In the genomic region with DNA sequence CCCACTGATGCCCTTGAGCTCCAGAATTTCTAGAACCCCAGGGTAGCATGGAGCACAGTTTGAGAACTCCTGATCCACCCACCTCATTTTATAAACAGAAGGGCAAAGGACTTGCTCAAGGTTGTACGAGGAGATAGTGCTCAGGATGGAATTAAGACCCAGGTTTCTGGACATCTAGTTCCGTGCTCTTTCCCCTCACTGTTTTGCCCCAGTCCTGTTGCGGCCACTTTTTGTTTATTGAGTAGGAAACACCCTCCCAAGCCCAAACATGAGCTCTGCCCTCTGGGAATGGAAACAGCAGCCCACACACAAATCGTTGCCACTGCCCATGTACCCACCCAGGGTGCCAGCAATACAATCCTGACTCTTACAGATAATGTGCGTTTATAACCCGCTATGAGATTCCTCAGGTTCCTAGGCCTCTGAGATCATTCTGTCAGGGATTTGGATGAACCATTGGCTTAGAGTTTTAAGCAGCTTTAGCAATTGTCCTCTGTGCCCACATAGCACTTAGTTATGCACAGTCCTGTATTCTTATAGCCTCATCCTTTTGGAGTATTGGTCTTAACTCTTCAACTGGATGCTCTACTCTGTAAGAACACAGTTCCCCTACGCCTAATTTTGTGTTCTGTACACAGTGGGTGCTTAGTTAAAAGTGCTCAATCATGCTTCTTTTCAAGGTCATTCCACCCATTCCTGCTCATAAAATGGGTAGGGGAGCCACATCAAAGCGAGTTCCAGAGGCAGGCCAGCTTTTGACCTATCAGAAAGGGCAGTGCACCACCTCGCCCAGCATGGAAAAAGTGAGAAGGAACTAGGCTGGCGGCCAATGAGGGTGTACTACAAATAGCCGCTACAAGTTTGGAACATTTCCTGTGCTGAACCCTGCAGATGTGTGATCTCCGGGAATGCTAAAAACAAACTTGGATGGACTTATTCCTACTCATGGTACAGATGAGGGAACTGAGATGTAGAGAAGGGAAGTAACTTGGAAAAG, we compare ENCODE assay signal across 1 cellular context.
TF ChIP-seq lines count a peak whose summit lies in the region.

No MANE protein-coding gene starts in this region.

TF ChIP-seq in HepG2, 621 proteins besides CTCF, POLR2A, EP300 and RAD21 (continued from another document and continues in another):
- TF ChIP-seq, protein P1, sequence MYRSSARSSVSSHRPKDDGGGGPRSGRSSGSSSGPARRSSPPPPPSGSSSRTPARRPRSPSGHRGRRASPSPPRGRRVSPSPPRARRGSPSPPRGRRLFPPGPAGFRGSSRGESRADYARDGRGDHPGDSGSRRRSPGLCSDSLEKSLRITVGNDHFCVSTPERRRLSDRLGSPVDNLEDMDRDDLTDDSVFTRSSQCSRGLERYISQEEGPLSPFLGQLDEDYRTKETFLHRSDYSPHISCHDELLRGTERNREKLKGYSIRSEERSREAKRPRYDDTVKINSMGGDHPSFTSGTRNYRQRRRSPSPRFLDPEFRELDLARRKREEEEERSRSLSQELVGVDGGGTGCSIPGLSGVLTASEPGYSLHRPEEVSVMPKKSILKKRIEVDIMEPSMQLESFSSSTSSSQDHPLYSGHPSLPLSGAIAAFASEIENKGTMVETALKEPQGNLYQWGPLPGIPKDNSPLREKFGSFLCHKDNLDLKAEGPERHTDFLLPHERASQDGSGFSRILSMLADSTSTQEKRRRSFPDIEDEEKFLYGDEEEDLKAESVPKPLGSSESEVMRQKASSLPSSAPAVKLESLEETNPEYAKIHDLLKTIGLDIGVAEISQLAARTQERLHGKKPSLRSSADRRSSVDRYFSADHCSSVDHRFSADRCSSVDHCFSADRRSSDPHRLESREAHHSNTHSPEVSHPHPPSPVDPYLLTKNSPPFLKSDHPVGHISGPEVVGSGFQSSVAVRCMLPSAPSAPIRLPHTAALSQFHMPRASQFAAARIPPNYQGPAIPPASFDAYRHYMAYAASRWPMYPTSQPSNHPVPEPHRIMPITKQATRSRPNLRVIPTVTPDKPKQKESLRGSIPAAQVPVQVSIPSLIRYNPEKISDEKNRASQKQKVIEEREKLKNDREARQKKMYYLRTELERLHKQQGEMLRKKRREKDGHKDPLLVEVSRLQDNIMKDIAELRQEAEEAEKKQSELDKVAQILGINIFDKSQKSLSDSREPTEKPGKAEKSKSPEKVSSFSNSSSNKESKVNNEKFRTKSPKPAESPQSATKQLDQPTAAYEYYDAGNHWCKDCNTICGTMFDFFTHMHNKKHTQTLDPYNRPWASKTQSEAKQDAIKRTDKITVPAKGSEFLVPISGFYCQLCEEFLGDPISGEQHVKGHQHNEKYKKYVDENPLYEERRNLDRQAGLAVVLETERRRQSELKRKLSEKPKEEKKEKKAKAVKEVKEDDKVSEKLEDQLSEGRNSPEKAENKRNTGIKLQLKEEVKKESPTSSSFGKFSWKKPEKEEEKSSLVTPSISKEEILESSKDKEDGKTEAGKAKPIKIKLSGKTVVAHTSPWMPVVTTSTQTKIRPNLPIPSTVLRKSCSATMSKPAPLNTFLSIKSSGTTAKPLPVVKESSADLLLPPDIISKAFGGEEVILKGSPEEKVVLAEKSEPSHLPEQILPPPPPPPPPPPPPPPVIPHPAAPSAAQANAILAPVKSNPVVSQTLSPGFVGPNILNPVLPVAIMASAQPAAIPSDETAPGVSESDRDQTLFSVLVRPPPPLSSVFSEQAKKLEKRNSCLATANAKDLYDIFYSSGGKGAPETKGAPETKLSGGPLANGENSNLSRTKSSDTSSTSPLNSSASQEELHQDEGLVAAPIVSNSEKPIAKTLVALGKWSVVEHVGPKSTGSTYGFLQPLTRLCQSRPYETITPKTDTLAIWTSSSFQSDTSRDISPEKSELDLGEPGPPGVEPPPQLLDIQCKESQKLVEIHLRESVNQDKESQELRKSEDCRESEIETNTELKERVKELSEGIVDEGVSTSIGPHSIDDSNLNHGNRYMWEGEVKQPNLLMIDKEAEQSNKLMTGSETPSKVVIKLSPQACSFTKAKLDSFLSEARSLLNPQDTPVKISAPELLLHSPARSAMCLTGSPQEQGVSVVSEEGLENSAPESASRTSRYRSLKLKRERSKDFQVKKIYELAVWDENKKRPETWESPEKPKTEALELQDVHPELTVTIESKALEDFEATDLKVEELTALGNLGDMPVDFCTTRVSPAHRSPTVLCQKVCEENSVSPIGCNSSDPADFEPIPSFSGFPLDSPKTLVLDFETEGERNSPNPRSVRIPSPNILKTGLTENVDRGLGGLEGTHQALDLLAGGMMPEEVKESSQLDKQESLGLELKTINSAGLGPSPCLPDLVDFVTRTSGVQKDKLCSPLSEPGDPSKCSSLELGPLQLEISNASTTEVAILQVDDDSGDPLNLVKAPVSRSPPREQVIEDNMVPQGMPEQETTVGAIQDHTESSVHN (CRISPR knock-in tag; IDR thresholded peaks at IDR 0.05) = 0 out of 2 replicates have a peak, but pooled peaks have one; percentile 64
- TF ChIP-seq HNF4G (IDR thresholded peaks at IDR 0.05; ENCODE audit: borderline replicate concordance, low read depth, low read length) = peak; percentile 36; the same call in 1 of the 2 replicates
- TF ChIP-seq HNF4G (CRISPR knock-in tag; IDR thresholded peaks at IDR 0.05; ENCODE audit: borderline replicate concordance, low read depth) = no peak; the same call in 1 of the 2 replicates
- 0 out of 2 replicates have a peak, but pooled peaks have one; percentile 37 for TF ChIP-seq CREM (IDR thresholded peaks at IDR 0.05)
- TF ChIP-seq CREM (CRISPR knock-in tag; IDR thresholded peaks at IDR 0.05) = no peak
- TF ChIP-seq, protein P2, sequence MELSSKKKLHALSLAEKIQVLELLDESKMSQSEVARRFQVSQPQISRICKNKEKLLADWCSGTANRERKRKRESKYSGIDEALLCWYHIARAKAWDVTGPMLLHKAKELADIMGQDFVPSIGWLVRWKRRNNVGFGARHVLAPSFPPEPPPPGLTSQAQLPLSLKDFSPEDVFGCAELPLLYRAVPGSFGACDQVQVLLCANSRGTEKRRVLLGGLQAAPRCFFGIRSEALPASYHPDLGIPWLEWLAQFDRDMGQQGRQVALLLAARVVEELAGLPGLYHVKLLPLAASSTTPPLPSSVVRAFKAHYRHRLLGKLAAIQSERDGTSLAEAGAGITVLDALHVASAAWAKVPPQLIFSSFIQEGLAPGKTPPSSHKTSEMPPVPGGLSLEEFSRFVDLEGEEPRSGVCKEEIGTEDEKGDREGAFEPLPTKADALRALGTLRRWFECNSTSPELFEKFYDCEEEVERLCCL (CRISPR knock-in tag; IDR thresholded peaks at IDR 0.05; ENCODE audit: borderline replicate concordance) = no peak
- TF ChIP-seq RXRA (CRISPR knock-in tag; IDR thresholded peaks at IDR 0.05) = peak; percentile 34; the same call in 1 of the 2 replicates
- no peak for TF ChIP-seq TOE1 (CRISPR knock-in tag; IDR thresholded peaks at IDR 0.05)
- peak; percentile 66 for TF ChIP-seq MEF2D (CRISPR knock-in tag; IDR thresholded peaks at IDR 0.05)
- TF ChIP-seq ZNF746 (CRISPR knock-in tag; IDR thresholded peaks at IDR 0.05) = 0 out of 2 replicates have a peak, but pooled peaks have one; percentile 46
- TF ChIP-seq, protein P3, sequence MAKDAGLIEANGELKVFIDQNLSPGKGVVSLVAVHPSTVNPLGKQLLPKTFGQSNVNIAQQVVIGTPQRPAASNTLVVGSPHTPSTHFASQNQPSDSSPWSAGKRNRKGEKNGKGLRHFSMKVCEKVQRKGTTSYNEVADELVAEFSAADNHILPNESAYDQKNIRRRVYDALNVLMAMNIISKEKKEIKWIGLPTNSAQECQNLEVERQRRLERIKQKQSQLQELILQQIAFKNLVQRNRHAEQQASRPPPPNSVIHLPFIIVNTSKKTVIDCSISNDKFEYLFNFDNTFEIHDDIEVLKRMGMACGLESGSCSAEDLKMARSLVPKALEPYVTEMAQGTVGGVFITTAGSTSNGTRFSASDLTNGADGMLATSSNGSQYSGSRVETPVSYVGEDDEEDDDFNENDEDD (CRISPR knock-in tag; IDR thresholded peaks at IDR 0.05; ENCODE audit: borderline replicate concordance) = peak; percentile 7; the same call in 1 of the 2 replicates
- peak; percentile 73 for TF ChIP-seq RARA (CRISPR knock-in tag; IDR thresholded peaks at IDR 0.05)
- TF ChIP-seq ZNF782 (CRISPR knock-in tag; IDR thresholded peaks at IDR 0.05; ENCODE audit: borderline replicate concordance) = peak; percentile 56; the same call in 1 of the 2 replicates
- TF ChIP-seq KDM2A (CRISPR knock-in tag; IDR thresholded peaks at IDR 0.05; ENCODE audit: borderline replicate concordance, low read depth) = 0 out of 2 replicates have a peak, but pooled peaks have one; percentile 17
- peak; percentile 42; the same call in 1 of the 2 replicates for TF ChIP-seq SAP130 (CRISPR knock-in tag; IDR thresholded peaks at IDR 0.05; ENCODE audit: low read depth)
- TF ChIP-seq NR2F2 (IDR thresholded peaks at IDR 0.05; ENCODE audit: borderline replicate concordance, low read depth) = 0 out of 2 replicates have a peak, but pooled peaks have one; percentile 28
- no peak for TF ChIP-seq ZNF235 (CRISPR knock-in tag; IDR thresholded peaks at IDR 0.05; ENCODE audit: borderline replicate concordance)
- 0 out of 2 replicates have a peak, but pooled peaks have one; percentile 39 for TF ChIP-seq ATF1 (CRISPR knock-in tag; IDR thresholded peaks at IDR 0.05)
- 0 out of 2 replicates have a peak, but pooled peaks have one; percentile 60 for TF ChIP-seq ZNF605 (CRISPR knock-in tag; IDR thresholded peaks at IDR 0.05)
- no peak for TF ChIP-seq HOXD1 (CRISPR knock-in tag; IDR thresholded peaks at IDR 0.05)
- 0 out of 2 replicates have a peak, but pooled peaks have one; percentile 53 for TF ChIP-seq ELF3 (CRISPR knock-in tag; IDR thresholded peaks at IDR 0.05)
- peak; percentile 79 for TF ChIP-seq NFE2L2 (IDR thresholded peaks at IDR 0.05; ENCODE audit: low read length)
- peak; percentile 23; the same call in 1 of the 2 replicates for TF ChIP-seq ETV5 (CRISPR knock-in tag; IDR thresholded peaks at IDR 0.05; ENCODE audit: borderline replicate concordance)
- TF ChIP-seq, protein P4, sequence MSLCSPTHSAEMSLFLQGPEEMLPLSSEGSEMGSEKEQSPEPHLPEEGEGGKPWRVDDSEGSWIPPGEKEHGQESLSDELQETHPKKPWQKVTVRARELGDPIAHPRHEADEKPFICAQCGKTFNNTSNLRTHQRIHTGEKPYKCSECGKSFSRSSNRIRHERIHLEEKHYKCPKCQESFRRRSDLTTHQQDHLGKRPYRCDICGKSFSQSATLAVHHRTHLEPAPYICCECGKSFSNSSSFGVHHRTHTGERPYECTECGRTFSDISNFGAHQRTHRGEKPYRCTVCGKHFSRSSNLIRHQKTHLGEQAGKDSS (CRISPR knock-in tag; IDR thresholded peaks at IDR 0.05; ENCODE audit: borderline replicate concordance, low read depth) = peak; percentile 56
- TF ChIP-seq SOX5 (CRISPR knock-in tag; IDR thresholded peaks at IDR 0.05; ENCODE audit: borderline replicate concordance) = peak; percentile 37; the same call in 1 of the 2 replicates
- TF ChIP-seq, protein P5, sequence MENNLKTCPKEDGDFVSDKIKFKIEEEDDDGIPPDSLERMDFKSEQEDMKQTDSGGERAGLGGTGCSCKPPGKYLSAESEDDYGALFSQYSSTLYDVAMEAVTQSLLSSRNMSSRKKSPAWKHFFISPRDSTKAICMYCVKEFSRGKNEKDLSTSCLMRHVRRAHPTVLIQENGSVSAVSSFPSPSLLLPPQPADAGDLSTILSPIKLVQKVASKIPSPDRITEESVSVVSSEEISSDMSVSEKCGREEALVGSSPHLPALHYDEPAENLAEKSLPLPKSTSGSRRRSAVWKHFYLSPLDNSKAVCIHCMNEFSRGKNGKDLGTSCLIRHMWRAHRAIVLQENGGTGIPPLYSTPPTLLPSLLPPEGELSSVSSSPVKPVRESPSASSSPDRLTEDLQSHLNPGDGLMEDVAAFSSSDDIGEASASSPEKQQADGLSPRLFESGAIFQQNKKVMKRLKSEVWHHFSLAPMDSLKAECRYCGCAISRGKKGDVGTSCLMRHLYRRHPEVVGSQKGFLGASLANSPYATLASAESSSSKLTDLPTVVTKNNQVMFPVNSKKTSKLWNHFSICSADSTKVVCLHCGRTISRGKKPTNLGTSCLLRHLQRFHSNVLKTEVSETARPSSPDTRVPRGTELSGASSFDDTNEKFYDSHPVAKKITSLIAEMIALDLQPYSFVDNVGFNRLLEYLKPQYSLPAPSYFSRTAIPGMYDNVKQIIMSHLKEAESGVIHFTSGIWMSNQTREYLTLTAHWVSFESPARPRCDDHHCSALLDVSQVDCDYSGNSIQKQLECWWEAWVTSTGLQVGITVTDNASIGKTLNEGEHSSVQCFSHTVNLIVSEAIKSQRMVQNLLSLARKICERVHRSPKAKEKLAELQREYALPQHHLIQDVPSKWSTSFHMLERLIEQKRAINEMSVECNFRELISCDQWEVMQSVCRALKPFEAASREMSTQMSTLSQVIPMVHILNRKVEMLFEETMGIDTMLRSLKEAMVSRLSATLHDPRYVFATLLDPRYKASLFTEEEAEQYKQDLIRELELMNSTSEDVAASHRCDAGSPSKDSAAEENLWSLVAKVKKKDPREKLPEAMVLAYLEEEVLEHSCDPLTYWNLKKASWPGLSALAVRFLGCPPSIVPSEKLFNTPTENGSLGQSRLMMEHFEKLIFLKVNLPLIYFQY (CRISPR knock-in tag; IDR thresholded peaks at IDR 0.05; ENCODE audit: borderline replicate concordance) = 0 out of 2 replicates have a peak, but pooled peaks have one; percentile 8
- TF ChIP-seq, protein P6, sequence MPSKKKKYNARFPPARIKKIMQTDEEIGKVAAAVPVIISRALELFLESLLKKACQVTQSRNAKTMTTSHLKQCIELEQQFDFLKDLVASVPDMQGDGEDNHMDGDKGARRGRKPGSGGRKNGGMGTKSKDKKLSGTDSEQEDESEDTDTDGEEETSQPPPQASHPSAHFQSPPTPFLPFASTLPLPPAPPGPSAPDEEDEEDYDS (CRISPR knock-in tag; IDR thresholded peaks at IDR 0.05) = 0 out of 2 replicates have a peak, but pooled peaks have one; percentile 21
- TF ChIP-seq ZNF205 (CRISPR knock-in tag; IDR thresholded peaks at IDR 0.05) = no peak; the same call in 1 of the 2 replicates
- TF ChIP-seq HNRNPL (IDR thresholded peaks at IDR 0.05; ENCODE audit: low read depth, low read length) = peak; percentile 94
- no peak for TF ChIP-seq ZNF230 (CRISPR knock-in tag; IDR thresholded peaks at IDR 0.05)
- no peak for TF ChIP-seq POGZ (CRISPR knock-in tag; IDR thresholded peaks at IDR 0.05)
- TF ChIP-seq ZNF776 (CRISPR knock-in tag; IDR thresholded peaks at IDR 0.05) = no peak
- TF ChIP-seq ZNF34 (CRISPR knock-in tag; IDR thresholded peaks at IDR 0.05; ENCODE audit: borderline replicate concordance) = 0 out of 2 replicates have a peak, but pooled peaks have one; percentile 82
- TF ChIP-seq ZNF768 (CRISPR knock-in tag; IDR thresholded peaks at IDR 0.05) = peak; percentile 52; the same call in 1 of the 2 replicates
- 0 out of 2 replicates have a peak, but pooled peaks have one; percentile 15 for TF ChIP-seq ZSCAN9 (CRISPR knock-in tag; IDR thresholded peaks at IDR 0.05; ENCODE audit: borderline replicate concordance)
- TF ChIP-seq, protein P7, sequence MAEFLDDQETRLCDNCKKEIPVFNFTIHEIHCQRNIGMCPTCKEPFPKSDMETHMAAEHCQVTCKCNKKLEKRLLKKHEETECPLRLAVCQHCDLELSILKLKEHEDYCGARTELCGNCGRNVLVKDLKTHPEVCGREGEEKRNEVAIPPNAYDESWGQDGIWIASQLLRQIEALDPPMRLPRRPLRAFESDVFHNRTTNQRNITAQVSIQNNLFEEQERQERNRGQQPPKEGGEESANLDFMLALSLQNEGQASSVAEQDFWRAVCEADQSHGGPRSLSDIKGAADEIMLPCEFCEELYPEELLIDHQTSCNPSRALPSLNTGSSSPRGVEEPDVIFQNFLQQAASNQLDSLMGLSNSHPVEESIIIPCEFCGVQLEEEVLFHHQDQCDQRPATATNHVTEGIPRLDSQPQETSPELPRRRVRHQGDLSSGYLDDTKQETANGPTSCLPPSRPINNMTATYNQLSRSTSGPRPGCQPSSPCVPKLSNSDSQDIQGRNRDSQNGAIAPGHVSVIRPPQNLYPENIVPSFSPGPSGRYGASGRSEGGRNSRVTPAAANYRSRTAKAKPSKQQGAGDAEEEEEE (CRISPR knock-in tag; IDR thresholded peaks at IDR 0.05; ENCODE audit: borderline replicate concordance) = no peak
- TF ChIP-seq NFYC (CRISPR knock-in tag; IDR thresholded peaks at IDR 0.05) = peak; percentile 51
- TF ChIP-seq TBL1XR1 (IDR thresholded peaks at IDR 0.05; ENCODE audit: borderline replicate concordance, low read length, partially characterized antibody) = no peak
